Comparison of ENCODE assay signal across 8 cellular contexts in the genomic region with DNA sequence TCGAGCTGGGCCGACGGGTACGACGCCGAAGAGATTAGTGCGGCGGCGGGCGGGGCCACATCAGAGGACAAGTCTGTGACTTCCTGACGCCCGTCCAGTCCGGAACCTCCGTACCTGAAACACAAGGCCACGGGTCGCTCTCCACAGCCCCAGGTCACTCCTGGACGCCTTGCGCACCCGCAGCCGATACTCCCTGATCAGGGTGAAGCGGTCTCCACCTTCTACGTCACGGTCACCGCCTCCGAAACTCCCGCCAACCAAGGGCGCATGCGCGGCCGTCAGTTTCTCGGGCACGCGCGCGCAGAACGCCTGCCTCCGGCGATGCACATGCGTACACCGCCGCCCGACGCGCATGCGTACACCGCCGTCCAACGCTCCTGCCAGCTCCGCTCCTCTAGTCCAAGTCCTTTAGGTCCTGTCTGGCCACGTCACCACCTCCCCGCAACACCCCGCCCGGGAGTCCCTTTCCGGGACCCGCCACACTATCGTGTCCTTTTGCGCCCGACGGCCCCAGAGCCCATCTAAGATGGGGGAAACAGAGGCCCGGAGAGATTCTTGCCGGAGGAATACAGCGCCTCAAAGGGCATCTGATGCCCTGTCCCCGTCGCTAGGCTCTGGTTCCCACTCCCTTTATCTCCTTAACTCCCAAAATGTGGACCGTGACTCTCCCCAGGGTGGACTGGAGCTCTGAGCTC. TPM values are rescaled to one million over a fixed set of nuclear protein-coding genes. Genes with fewer than 3 reads are reported as not detected.
DNase-seq lines count a peak whose midpoint lies in the region; ATAC-seq and TF ChIP-seq lines count a peak whose summit lies in the region.

A gene with protein sequence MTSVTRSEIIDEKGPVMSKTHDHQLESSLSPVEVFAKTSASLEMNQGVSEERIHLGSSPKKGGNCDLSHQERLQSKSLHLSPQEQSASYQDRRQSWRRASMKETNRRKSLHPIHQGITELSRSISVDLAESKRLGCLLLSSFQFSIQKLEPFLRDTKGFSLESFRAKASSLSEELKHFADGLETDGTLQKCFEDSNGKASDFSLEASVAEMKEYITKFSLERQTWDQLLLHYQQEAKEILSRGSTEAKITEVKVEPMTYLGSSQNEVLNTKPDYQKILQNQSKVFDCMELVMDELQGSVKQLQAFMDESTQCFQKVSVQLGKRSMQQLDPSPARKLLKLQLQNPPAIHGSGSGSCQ (minus strand): TSS at position 216 of the 695 bp plus-strand sequence. CDS start 2,305 bp downstream, outside the sequence.

- H3K27ac ChIP-seq in VCaP (peak within 1 kb of the TSS; percentile 97), skeletal muscle tissue (ENCODE audit: low read depth, low read length) (peak within 1 kb of the TSS; percentile 94)

- in situ Hi-C loops in T47D (cut with HindIII; ENCODE audit: low pct_unique_long_range_greater_than_20kb, low sequenced_read_pairs) = no loop called here

- peak within 1 kb of the TSS; percentile 89 to 93 (median 92) for H3K9ac ChIP-seq in skeletal muscle tissue (ENCODE audit: low read depth in 1 of 3, low read length in 3 of 3)

- H3K9me3 ChIP-seq in iPS-18c (ENCODE audit: control insufficient read depth, insufficient read depth, low read length) (peaks cover 2% of the 10 kb centered on the region), skeletal muscle tissue (ENCODE audit: control insufficient read depth in 3 of 3, low read length in 3 of 3) (no peaks in the 10 kb centered on the region)

- TF ChIP-seq CTCF in AG04449 (IDR thresholded peaks at IDR 0.05; ENCODE audit: insufficient read depth, low read length, missing control alignments) = no peak
- no peak for TF ChIP-seq CTCF in VCaP (conservative IDR thresholded peaks at IDR 0.05)

- H3K36me3 ChIP-seq in skeletal muscle tissue (ENCODE audit: control insufficient read depth in 3 of 3, insufficient read depth in 3 of 3, low read length in 3 of 3) = no peaks in the 10 kb centered on the region

- CTCF ChIA-PET in AG04449 (lab: Yijun Ruan, JAX) = interaction anchor here (0.7 to 3.0 kb wide), 24 partner anchors 10 to 216 kb away, joined by 3 to 23 read pairs (median 5); a partner anchor contains a TSS

- peaks cover 21 to 26% (median 22%) of the 10 kb centered on the region in 3 donors for H3K4me1 ChIP-seq in skeletal muscle tissue (ENCODE audit: control insufficient read depth in 3 of 3, insufficient read depth in 3 of 3, low read length in 3 of 3)

- peak within 1 kb of the TSS; percentile 94 for H3K4me3 ChIP-seq in AG04449 (ENCODE audit: low read depth, low read length)
- H3K4me3 ChIP-seq in iPS-18c (ENCODE audit: insufficient read depth, low read depth, low read length) = peak within 1 kb of the TSS; percentile 86
- H3K4me3 ChIP-seq in skeletal muscle tissue (ENCODE audit: low read length in 3 of 3) = peak within 1 kb of the TSS; percentile 78 to 99 (median 92)

- H3K27me3 ChIP-seq in skeletal muscle tissue (ENCODE audit: control insufficient read depth in 3 of 3, insufficient read depth in 3 of 3, low read length in 3 of 3) = no peaks in the 10 kb centered on the region

- POLR2A ChIA-PET in AG04449 (lab: Yijun Ruan, JAX) = interaction anchor here (0.8 to 1.7 kb wide), 5 partner anchors 12 to 90 kb away, joined by 3 to 6 read pairs (median 4); a partner anchor contains a TSS

- DNase-seq in AG04449 (ENCODE audit: low read depth, low spot score) (peak; percentile 82), NCI-H2196 treated with DMSO at 0.1 percent for 48 hours (lab: John Stamatoyannopoulos, UW; ENCODE audit: unreplicated experiment) (peak; percentile 91), T47D (ENCODE audit: low read depth in 1 of 2, low spot score in 1 of 2) (peak; percentile 94 to 99)

- ATAC-seq in GM18873 (IDR thresholded peaks at IDR 0.05; ENCODE audit: low FRiP score, unreplicated experiment) = peak; percentile 77
- peak; percentile 82 for ATAC-seq in HG03135 (IDR thresholded peaks at IDR 0.05; ENCODE audit: unreplicated experiment)

RNA-seq across cellular contexts. Expression of the gene that starts here (rescaled TPM):
- total RNA-seq in skeletal muscle tissue = 5.7 TPM

Comparison
In these comparisons a context has a peak if more than half of its experiments do, and no peak if none do; other contexts are left out.
1. Peak in every context shown above with its lines: DNase-seq, ATAC-seq, H3K4me3 ChIP-seq and H3K27ac ChIP-seq.